20 cellular contexts compared by ENCODE assay signal in genomic region chr4:128351502-128351901, GRCh38.
A peak's percentile ranks its signal among the peaks of the same experiment; 100 is the strongest.
DNase-seq lines count a peak whose midpoint lies in the region; ATAC-seq, FAIRE-seq and TF ChIP-seq lines count a peak whose summit lies in the region.
"Had no signal": no experiment of that assay in that cellular context is flagged by ENCODE, and none has a peak within 500 bp of the region (broad histone marks: within the 10 kb centered on the region; RNA-seq: fewer than 3 reads in every experiment).

No MANE protein-coding gene starts in this region.

- H4K8ac ChIP-seq in IMR-90 (ENCODE audit: low read depth in 2 of 2, low read length in 2 of 2) (peak overlapping the region; percentile 56 to 84; a peak in 2 of 4 replicates), mesenchymal stem cell (ENCODE audit: low read length) (no peak overlapping the region)

- H3K23ac ChIP-seq in IMR-90 (ENCODE audit: low read depth, low read length): 0 out of 2 replicates have a peak overlapping the region, but pooled peaks have one; percentile 5
- no peak overlapping the region for H3K23ac ChIP-seq in mesenchymal stem cell (ENCODE audit: low read length in 2 of 2)

- H4K5ac ChIP-seq in IMR-90 (ENCODE audit: low read depth, low read length): peak overlapping the region; percentile 9; the same call in 1 of the 2 replicates

- peaks cover 18% of the 10 kb centered on the region for H3K9me1 ChIP-seq in IMR-90 (ENCODE audit: insufficient read depth, low read length)
- no peaks in the 10 kb centered on the region for H3K9me1 ChIP-seq in K562 (ENCODE audit: control insufficient read depth, insufficient read depth, low read length)

- H2BK15ac ChIP-seq in IMR-90 (ENCODE audit: low read depth, low read length) (peak overlapping the region; percentile 99; the same call in 1 of the 3 replicates), mesenchymal stem cell (ENCODE audit: low read depth, poor library complexity, severe bottlenecking) (no peak overlapping the region)

- no peak for ATAC-seq in IMR-90 (ENCODE audit: low read depth)
- ATAC-seq in K562: no peak
- no peak for ATAC-seq in right lobe of liver
- ATAC-seq in GM18519 (IDR thresholded peaks at IDR 0.05; ENCODE audit: low FRiP score, unreplicated experiment): no peak
- ATAC-seq: CD8-positive, alpha-beta T cell had no signal

- H2BK20ac ChIP-seq in IMR-90 (ENCODE audit: low read depth, low read length): peak overlapping the region; percentile 93

- H3K14ac ChIP-seq in IMR-90 (replicated peaks; ENCODE audit: low read depth, low read length): peak overlapping the region; percentile 53; the same call in 1 of the 2 replicates
- H3K14ac ChIP-seq in mesenchymal stem cell (ENCODE audit: low read length in 2 of 2): no peak overlapping the region

- FAIRE-seq in K562 (lab: Jason Lieb, UNC): no peak
- FAIRE-seq: A204.1, D721Med, G401.6, GM12891 had no signal

- H3K27ac ChIP-seq in IMR-90 (ENCODE audit: insufficient read depth, low read length) (no peak overlapping the region), K562 (ENCODE audit: extremely low read depth, low read depth, low read length) (no peak overlapping the region), mesenchymal stem cell (ENCODE audit: low read length, poor library complexity, severe bottlenecking) (no peak overlapping the region), right lobe of liver (peak overlapping the region in 1 of 3 donors; percentile 24)
- H3K27ac ChIP-seq: BLaER1 treated with 17β-estradiol and CSF1 and Interleukin-3, amounts not matched to agents 10 nM and 100 nM had no signal

- TF ChIP-seq RAD21 in IMR-90 (IDR thresholded peaks at IDR 0.05; ENCODE audit: low read length): no peak
- no peak for TF ChIP-seq RAD21 in K562 (CRISPR knock-in tag; conservative IDR thresholded peaks at IDR 0.05 in 1 of 2, IDR thresholded peaks at IDR 0.05 in 1 of 2)

- DNase-seq in IMR-90 (no peak), K562 (ENCODE audit: extremely low read depth in 1 of 4, low spot score in 3 of 4) (no peak), mesenchymal stem cell (no peak), right lobe of liver (no peak), NCI-H69 (lab: John Stamatoyannopoulos, UW) (no peak), dermis blood vessel endothelial cell (no peak)
- DNase-seq: 8988T; AML-193; Caco-2; Calu3; CD4-positive, alpha-beta T cell; CD8-positive, alpha-beta T cell; DMS79 treated with DMSO at 0.1 percent for 48 hours; GF-D8 had no signal

- H3K4me2 ChIP-seq in IMR-90 (ENCODE audit: low read depth, low read length) (no peak overlapping the region), K562 (ENCODE audit: insufficient read depth, low read length) (no peak overlapping the region), mesenchymal stem cell (ENCODE audit: low read length, poor library complexity, severe bottlenecking) (no peak overlapping the region)
- H3K4me2 ChIP-seq: BLaER1 treated with 17β-estradiol and CSF1 and Interleukin-3, amounts not matched to agents 10 nM and 100 nM had no signal

- H3K36me3 ChIP-seq in IMR-90 (ENCODE audit: control insufficient read depth, insufficient read depth, low read length) (no peaks in the 10 kb centered on the region), K562 (ENCODE audit: control insufficient read depth, insufficient read depth, low read length) (no peaks in the 10 kb centered on the region), mesenchymal stem cell (ENCODE audit: control insufficient read depth in 1 of 2, insufficient read depth in 2 of 2, low read depth in 1 of 2, low read length in 2 of 2) (peaks cover 0 to 4% of the 10 kb centered on the region in 2 experiments), right lobe of liver (no peaks in the 10 kb centered on the region)
- H3K36me3 ChIP-seq: BLaER1 treated with 17β-estradiol and CSF1 and Interleukin-3, amounts not matched to agents 10 nM and 100 nM had no signal

- peaks cover 32% of the 10 kb centered on the region for H3K4me1 ChIP-seq in IMR-90 (ENCODE audit: control insufficient read depth, insufficient read depth, low read length)
- peaks cover 15 to 51% of the 10 kb centered on the region in 2 experiments; a peak in 4 of 5 replicates for H3K4me1 ChIP-seq in K562 (replicated peaks in 1 of 2; ENCODE audit: control insufficient read depth in 2 of 2, insufficient read depth in 2 of 2, low read length in 2 of 2)
- peaks cover 8% of the 10 kb centered on the region for H3K4me1 ChIP-seq in mesenchymal stem cell (ENCODE audit: control insufficient read depth, insufficient read depth, low read depth, low read length)
- H3K4me1 ChIP-seq in right lobe of liver: peaks cover 0 to 58% (median 5%) of the 10 kb centered on the region in 4 donors

- no peaks in the 10 kb centered on the region for H3K79me2 ChIP-seq in K562 (ENCODE audit: control insufficient read depth, insufficient read depth, low read length)

- H3K4me3 ChIP-seq in IMR-90 (ENCODE audit: insufficient read depth, low read depth, low read length) (no peak overlapping the region), K562 (no peak overlapping the region), mesenchymal stem cell (ENCODE audit: insufficient read depth in 1 of 2, low read depth in 1 of 2, low read length in 2 of 2) (no peak overlapping the region), right lobe of liver (no peak overlapping the region)
- H3K4me3 ChIP-seq: BLaER1 treated with 17β-estradiol and CSF1 and Interleukin-3, amounts not matched to agents 10 nM and 100 nM had no signal

- H3K18ac ChIP-seq in IMR-90 (ENCODE audit: low read depth, low read length) (peak overlapping the region; percentile 48), mesenchymal stem cell (ENCODE audit: low read depth in 1 of 2, low read length in 2 of 2) (no peak overlapping the region)

- H4K20me1 ChIP-seq in IMR-90 (ENCODE audit: insufficient read depth, low read length) (0 out of 2 replicates have a peak, but pooled peaks cover 3% of the 10 kb centered on the region), K562 (replicated peaks; ENCODE audit: control insufficient read depth, insufficient read depth, low read length) (no peaks in the 10 kb centered on the region)
- H4K20me1 ChIP-seq: BLaER1 treated with 17β-estradiol and CSF1 and Interleukin-3, amounts not matched to agents 10 nM and 100 nM had no signal

- H3K9me3 ChIP-seq in IMR-90 (ENCODE audit: control insufficient read depth, insufficient read depth, low read length) (no peaks in the 10 kb centered on the region), K562 (replicated peaks; ENCODE audit: control insufficient read depth, insufficient read depth, low read depth, low read length) (no peaks in the 10 kb centered on the region), mesenchymal stem cell (ENCODE audit: control insufficient read depth, low read length) (no peaks in the 10 kb centered on the region), right lobe of liver (no peaks in the 10 kb centered on the region)
- H3K9me3 ChIP-seq: BLaER1 treated with 17β-estradiol and CSF1 and Interleukin-3, amounts not matched to agents 10 nM and 100 nM; Caco-2 had no signal

- TF ChIP-seq POLR2A in IMR-90 (IDR thresholded peaks at IDR 0.05; ENCODE audit: low read depth, low read length) (no peak), K562 (conservative IDR thresholded peaks at IDR 0.05) (no peak), right lobe of liver (IDR thresholded peaks at IDR 0.05) (no peak)

- dilution Hi-C loops in IMR-90 (cut with HindIII; ENCODE audit: low sequenced_read_pairs, unreplicated experiment): no loop called here

- no peaks in the 10 kb centered on the region for H3K27me3 ChIP-seq in IMR-90 (ENCODE audit: control insufficient read depth, insufficient read depth, low read length)
- no peaks in the 10 kb centered on the region for H3K27me3 ChIP-seq in K562 (ENCODE audit: control insufficient read depth in 2 of 2, insufficient read depth in 2 of 2, low read length in 2 of 2)
- no peaks in the 10 kb centered on the region for H3K27me3 ChIP-seq in mesenchymal stem cell (ENCODE audit: control insufficient read depth in 1 of 2, insufficient read depth in 1 of 2, low read length in 2 of 2)
- H3K27me3 ChIP-seq in right lobe of liver: no peaks in the 10 kb centered on the region
- H3K27me3 ChIP-seq: BLaER1 treated with 17β-estradiol and CSF1 and Interleukin-3, amounts not matched to agents 10 nM and 100 nM had no signal

- WGBS in IMR-90 (ENCODE audit: extremely low coverage in 2 of 2, insufficient read length in 1 of 2), 2 experiments: 100% methylated on average over 1 of the region's 1 CpG; no CpG with 5 or more reads in 1 of the 2 experiments
- 10% methylated on average over 1 of the region's 1 CpG for WGBS in K562 (ENCODE audit: insufficient coverage, low coverage, missing lambda C conversion rate)
- WGBS in mesenchymal stem cell: 100% methylated on average over 1 of the region's 1 CpG
- WGBS in right lobe of liver (ENCODE audit: insufficient coverage, low coverage, low lambda C conversion rate, missing lambda C conversion rate): 87% methylated on average over 1 of the region's 1 CpG

- H2BK5ac ChIP-seq in IMR-90 (ENCODE audit: low read depth, low read length, poor library complexity, severe bottlenecking) (peak overlapping the region; percentile 70), mesenchymal stem cell (ENCODE audit: low read depth, low read length, poor library complexity, severe bottlenecking) (no peak overlapping the region)

- TF ChIP-seq CTCF in IMR-90 (conservative IDR thresholded peaks at IDR 0.05; ENCODE audit: low read depth, low read length): no peak
- TF ChIP-seq CTCF in K562 (IDR thresholded peaks at IDR 0.05 in 2 of 3, conservative IDR thresholded peaks at IDR 0.05 in 1 of 3; ENCODE audit: insufficient read depth in 2 of 3, low read depth in 1 of 3, low read length in 3 of 3): no peak
- TF ChIP-seq CTCF in right lobe of liver (IDR thresholded peaks at IDR 0.05): no peak

- TF ChIP-seq EP300 in K562 (IDR thresholded peaks at IDR 0.05; ENCODE audit: low read length): peak; percentile 71

- in situ Hi-C loops in IMR-90 (cut with MboI; ENCODE audit: low sequenced_read_pairs) (no loop called here), K562 (cut with MboI) (no loop called here)

- H2AFZ ChIP-seq in IMR-90 (replicated peaks; ENCODE audit: low read length, poor library complexity): no peak overlapping the region
- no peak overlapping the region for H2AFZ ChIP-seq in K562 (ENCODE audit: low read depth, low read length)
- H2AFZ ChIP-seq in mesenchymal stem cell (ENCODE audit: low read depth, low read length): no peak overlapping the region

- H4K91ac ChIP-seq in IMR-90 (ENCODE audit: insufficient read depth, low read depth, low read length) (peak overlapping the region; percentile 98), mesenchymal stem cell (ENCODE audit: low read length) (no peak overlapping the region)

- intact Hi-C loops in IMR-90 (cut with micrococcal nuclease): loop anchor here (5.0 to 10.0 kb wide), 2 partner anchors 173 to 221 kb away; no protein-coding TSS in a partner anchor
- intact Hi-C loops in K562 (cut with micrococcal nuclease): no loop called here
- intact Hi-C loops in right lobe of liver (cut with DNase I): no loop called here

- H2BK120ac ChIP-seq in IMR-90 (ENCODE audit: low read depth, low read length) (peak overlapping the region; percentile 94), mesenchymal stem cell (ENCODE audit: low read depth, low read length) (no peak overlapping the region)

- POLR2A ChIA-PET in IMR-90 (lab: Charles Lee; ENCODE audit: unreplicated experiment) (no interaction called here), K562 (lab: Yijun Ruan, JAX) (no interaction called here)

- no TSS peak for BruUV-seq in IMR-90 (replicated peaks; lab: Mats Ljungman, UMichigan)
- BruUV-seq in K562 (replicated peaks; lab: Mats Ljungman, UMichigan): no TSS peak

- H2AK9ac ChIP-seq in IMR-90 (replicated peaks; ENCODE audit: low read depth, low read length, poor library complexity): no peak overlapping the region

- H3K4ac ChIP-seq in IMR-90 (ENCODE audit: low read depth, low read length) (peak overlapping the region; percentile 48), mesenchymal stem cell (ENCODE audit: low read depth in 1 of 2, low read length in 2 of 2) (no peak overlapping the region)

- H3K9ac ChIP-seq in IMR-90 (ENCODE audit: low read depth, low read length) (no peak overlapping the region), K562 (ENCODE audit: insufficient read depth in 1 of 2, low read depth in 2 of 2, low read length in 2 of 2) (no peak overlapping the region), mesenchymal stem cell (ENCODE audit: low read length) (no peak overlapping the region)
- H3K9ac ChIP-seq: BLaER1 treated with 17β-estradiol and CSF1 and Interleukin-3, amounts not matched to agents 10 nM and 100 nM had no signal

- peak overlapping the region; percentile 21 to 28 for H2BK12ac ChIP-seq in mesenchymal stem cell (ENCODE audit: low read length in 2 of 2)

- H3K56ac ChIP-seq in IMR-90 (ENCODE audit: extremely low read depth, insufficient read depth, low read length): no peak overlapping the region; the same call in 1 of the 2 replicates

- peaks cover 3 to 10% of the 10 kb centered on the region in 2 experiments; a peak in 1 of 4 replicates for H3K79me1 ChIP-seq in IMR-90 (ENCODE audit: low read depth in 1 of 2, low read length in 2 of 2)
- peaks cover 4% of the 10 kb centered on the region for H3K79me1 ChIP-seq in mesenchymal stem cell (replicated peaks; ENCODE audit: low read length, poor library complexity, severe bottlenecking)

- CTCF ChIA-PET in IMR-90 (lab: Yijun Ruan, JAX): no interaction called here
- CTCF ChIA-PET in K562 (lab: Yijun Ruan, JAX; ENCODE audit: low intra/inter-chr PET ratio): no interaction called here

- H2AK5ac ChIP-seq in IMR-90 (ENCODE audit: low read depth, low read length) (peak overlapping the region; percentile 42), mesenchymal stem cell (ENCODE audit: low read length, severe bottlenecking) (peak overlapping the region; percentile 7)
